In the genomic region with DNA sequence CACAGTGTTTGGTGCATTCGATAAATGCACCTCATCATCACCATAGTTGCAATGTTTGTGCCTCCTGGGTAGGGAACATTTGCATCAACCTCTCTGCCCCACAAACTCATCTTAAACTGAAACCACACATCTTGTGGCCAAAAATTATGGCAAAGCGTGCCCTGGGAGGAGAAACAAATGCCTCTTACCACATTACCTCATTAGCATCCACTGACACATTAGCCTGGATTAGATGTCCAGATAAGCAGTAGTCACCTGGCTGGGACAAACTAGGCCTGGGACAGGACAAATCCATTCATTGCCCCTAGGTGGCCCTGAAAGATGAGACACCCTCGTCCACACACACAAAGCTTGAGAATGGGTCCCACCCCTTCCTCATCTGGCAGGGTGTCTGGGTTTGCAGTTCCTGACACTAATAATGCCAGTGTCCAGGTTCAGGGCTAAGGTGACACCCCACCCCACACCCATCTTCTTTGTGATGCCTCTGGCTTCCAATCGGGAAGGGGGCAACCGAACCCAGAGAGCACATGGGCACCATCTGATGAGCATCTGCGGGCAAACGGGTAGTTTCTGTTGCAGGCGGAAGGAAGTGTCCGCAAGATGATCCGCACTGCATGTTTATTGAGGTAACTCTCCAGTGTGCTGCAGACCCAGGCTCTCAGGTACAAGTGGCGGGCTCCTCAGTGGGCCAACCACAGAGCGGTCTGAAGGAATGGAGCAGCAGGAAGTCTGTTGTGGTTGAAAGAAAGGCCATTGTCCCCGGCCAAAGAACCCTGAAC, we compare ENCODE assay signal across 11 cellular contexts.
A peak's percentile ranks its signal among the peaks of the same experiment; 100 is the strongest.
DNase-seq lines count a peak whose midpoint lies in the region; ATAC-seq and TF ChIP-seq lines count a peak whose summit lies in the region.
"Had no signal": no experiment of that assay in that cellular context is flagged by ENCODE, and none has a peak within 500 bp of the region (broad histone marks: within the 10 kb centered on the region; RNA-seq: fewer than 3 reads in every experiment).

No MANE protein-coding gene starts in this region.

- H3K27ac ChIP-seq in BLaER1 = peak overlapping the region; percentile 89
- H3K27ac ChIP-seq: cardiac muscle cell had no signal

- H3K4me3 ChIP-seq in BLaER1 (peak overlapping the region; percentile 47), GM12875 (ENCODE audit: low read depth, low read length) (no peak overlapping the region)
- H3K4me3 ChIP-seq: cardiac muscle cell had no signal

- H3K4me2 ChIP-seq in BLaER1 = peak overlapping the region; percentile 95

- peak overlapping the region; percentile 56 for H3K4me3 Mint-ChIP-seq in dendritic cell treated with granulocyte-macrophage colony-stimulating factor and Interleukin-4, amounts not matched to agents 40 ng/mL and 50 ng/mL, for 4 days
- H3K4me3 Mint-ChIP-seq: activated T-helper 1 cell treated with anti-CD3 and anti-CD28 coated beads, Interleukin-12 subunit alpha, Interleukin-12 subunit beta, Interleukin-2, Interleukin-4 antibody, amounts not matched to agents 30 ng/mL and 10 ng/mL and 1 ng/mL, durations not matched to agents 14 hours and 24 hours and 36 hours had no signal

- peaks cover 15% of the 10 kb centered on the region for H3K36me3 Mint-ChIP-seq in dendritic cell treated with granulocyte-macrophage colony-stimulating factor and Interleukin-4, amounts not matched to agents 40 ng/mL and 50 ng/mL, for 4 days (ENCODE audit: low read depth)

- no peaks in the 10 kb centered on the region for H3K27me3 ChIP-seq in BLaER1
- H3K27me3 ChIP-seq: cardiac muscle cell had no signal

- H3K9me3 ChIP-seq in BLaER1 = no peaks in the 10 kb centered on the region

- peaks cover 20% of the 10 kb centered on the region for H3K36me3 ChIP-seq in BLaER1
- H3K36me3 ChIP-seq: cardiac muscle cell had no signal

- peaks cover 49% of the 10 kb centered on the region for H4K20me1 ChIP-seq in BLaER1

- peaks cover 53% of the 10 kb centered on the region for H3K4me1 Mint-ChIP-seq in dendritic cell treated with granulocyte-macrophage colony-stimulating factor and Interleukin-4, amounts not matched to agents 40 ng/mL and 50 ng/mL, for 4 days (ENCODE audit: low read depth)

- intact Hi-C loops in dendritic cell treated with granulocyte-macrophage colony-stimulating factor and Interleukin-4, amounts not matched to agents 40 ng/mL and 50 ng/mL, for 4 days (cut with micrococcal nuclease) = loop anchor here (10.0 kb wide), 1 partner anchor 187 kb away; no protein-coding TSS in a partner anchor

- no peaks in the 10 kb centered on the region for H3K9me3 Mint-ChIP-seq in dendritic cell treated with granulocyte-macrophage colony-stimulating factor and Interleukin-4, amounts not matched to agents 40 ng/mL and 50 ng/mL, for 4 days
- H3K9me3 Mint-ChIP-seq: activated T-helper 1 cell treated with anti-CD3 and anti-CD28 coated beads, Interleukin-12 subunit alpha, Interleukin-12 subunit beta, Interleukin-2, Interleukin-4 antibody, amounts not matched to agents 30 ng/mL and 10 ng/mL and 1 ng/mL, durations not matched to agents 14 hours and 24 hours and 36 hours had no signal

- no peak for ATAC-seq in GM21390 (IDR thresholded peaks at IDR 0.05; ENCODE audit: unreplicated experiment)

- no peaks in the 10 kb centered on the region for H3K27me3 Mint-ChIP-seq in dendritic cell treated with granulocyte-macrophage colony-stimulating factor and Interleukin-4, amounts not matched to agents 40 ng/mL and 50 ng/mL, for 4 days

- TF ChIP-seq CTCF in GM12875 (IDR thresholded peaks at IDR 0.05; ENCODE audit: borderline replicate concordance, insufficient read depth, low read depth, low read length) = peak; percentile 35; the same call in 1 of the 2 replicates

- peak overlapping the region; percentile 60 for H3K27ac Mint-ChIP-seq in dendritic cell treated with granulocyte-macrophage colony-stimulating factor and Interleukin-4, amounts not matched to agents 40 ng/mL and 50 ng/mL, for 4 days

- H3K4me1 ChIP-seq in BLaER1 = peaks cover 100% of the 10 kb centered on the region

- peak overlapping the region; percentile 73 for H3K9ac ChIP-seq in BLaER1

- DNase-seq in MV-4-11 (lab: John Stamatoyannopoulos, UW) = peak; percentile 91
- DNase-seq in NCI-H2029 treated with DMSO at 0.1 percent for 48 hours (lab: John Stamatoyannopoulos, UW) = no peak
- DNase-seq in retina = no peak
- DNase-seq in activated gamma-delta T cell treated with Interleukin-2 at 50 U/mL for 16 hours = no peak
- DNase-seq: NCI-H187 treated with DMSO at 0.1 percent for 48 hours had no signal
